19 cellular contexts compared by ENCODE assay signal in the genomic region with DNA sequence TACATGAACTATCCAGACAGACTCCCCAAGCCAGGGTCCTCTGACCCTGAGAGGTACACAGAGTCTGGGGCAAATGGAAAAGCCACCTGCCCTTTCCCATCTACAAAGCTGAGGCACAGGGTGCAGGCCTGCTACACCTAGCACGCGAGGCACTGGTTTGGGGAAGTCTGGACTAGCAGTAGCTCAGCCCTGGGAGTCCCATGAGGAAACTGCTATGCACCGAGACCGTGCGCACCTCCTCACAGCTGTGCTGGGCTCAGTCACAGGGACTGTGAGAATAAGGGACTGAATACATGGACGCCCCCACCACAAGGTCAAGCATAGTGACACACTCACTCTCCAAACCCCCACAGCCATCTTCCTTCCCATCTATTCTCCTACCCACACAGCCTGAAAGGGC. TPM values are rescaled to one million over a fixed set of nuclear protein-coding genes. Genes with fewer than 3 reads are reported as not detected.
DNase-seq lines count a peak whose midpoint lies in the region; ATAC-seq and TF ChIP-seq lines count a peak whose summit lies in the region.
"Had no signal": no experiment of that assay in that cellular context is flagged by ENCODE, and none has a peak within 500 bp of the region (broad histone marks: within the 10 kb centered on the region; RNA-seq: fewer than 3 reads in every experiment).

No MANE protein-coding gene starts in this region.

- no peak overlapping the region for H3K4me3 Mint-ChIP-seq in activated T-cell treated with anti-CD3 and anti-CD28 coated beads, Interleukin-2, amount 50 U/mL, for 4 hours

- TF ChIP-seq CTCF in omental fat pad (IDR thresholded peaks at IDR 0.05) (no peak), brain microvascular endothelial cell (IDR thresholded peaks at IDR 0.05; ENCODE audit: low read depth, low read length, missing control alignments) (no peak)

- no peaks in the 10 kb centered on the region for H3K36me3 ChIP-seq in brain microvascular endothelial cell (replicated peaks)

- H3K27me3 Mint-ChIP-seq in activated T-cell treated with anti-CD3 and anti-CD28 coated beads, Interleukin-2, amount 50 U/mL, for 4 hours (ENCODE audit: low read depth), result peaks cover 2% of the 10 kb centered on the region

- H3K4me1 Mint-ChIP-seq in activated T-cell treated with anti-CD3 and anti-CD28 coated beads, Interleukin-2, amount 50 U/mL, for 4 hours (ENCODE audit: low read depth), result no peaks in the 10 kb centered on the region

- H3K27me3 ChIP-seq in brain microvascular endothelial cell (replicated peaks), result no peaks in the 10 kb centered on the region

- no peaks in the 10 kb centered on the region for H3K36me3 Mint-ChIP-seq in activated T-cell treated with anti-CD3 and anti-CD28 coated beads, Interleukin-2, amount 50 U/mL, for 4 hours (ENCODE audit: insufficient read depth)

- ATAC-seq in GM19023 (IDR thresholded peaks at IDR 0.05; ENCODE audit: unreplicated experiment), result peak; percentile 64
- peak; percentile 75 for ATAC-seq in HG02642 (IDR thresholded peaks at IDR 0.05; ENCODE audit: poor library complexity, unreplicated experiment)
- ATAC-seq in omental fat pad (ENCODE audit: low FRiP score), result peak; percentile 9
- no peak for ATAC-seq in activated T-cell treated with anti-CD3 and anti-CD28 coated beads, Interleukin-2, amount 50 U/mL, for 4 hours

- no peaks in the 10 kb centered on the region for H3K9me3 Mint-ChIP-seq in activated T-cell treated with anti-CD3 and anti-CD28 coated beads, Interleukin-2, amount 50 U/mL, for 4 hours

- H3K4me3 ChIP-seq in brain microvascular endothelial cell (ENCODE audit: low read depth, low read length), result no peak overlapping the region

- H3K27ac ChIP-seq in brain microvascular endothelial cell, result no peak overlapping the region
- H3K27ac ChIP-seq: KMS-11, parathyroid adenoma, RWPE1 had no signal

- in situ Hi-C loops in brain microvascular endothelial cell (cut with HindIII; ENCODE audit: low pct_ligation_motif_present, low sequenced_read_pairs), result no loop called here

- DNase-seq in SKM-1 treated with dmso at 0.1 percent for 144 hours (lab: John Stamatoyannopoulos, UW; ENCODE audit: unreplicated experiment) (peak; percentile 31), omental fat pad (ENCODE audit: low spot score) (no peak), brain microvascular endothelial cell (no peak), NCI-H1105 treated with DMSO at 0.1 percent for 48 hours (lab: John Stamatoyannopoulos, UW) (no peak)
- DNase-seq in activated T-cell treated with anti-CD3 and anti-CD28 coated beads, Interleukin-2, amount 50 U/mL, for 4 hours, result no peak
- DNase-seq in activated naive CD4-positive, alpha-beta T cell treated with Interleukin-2 at 50 U/mL for 16 hours, result no peak
- DNase-seq: activated CD4-positive, alpha-beta T cell treated with anti-CD3 and anti-CD28 coated beads, Interleukin-2, amount 50 U/mL, for 1 hour; AML-193; anterior cingulate cortex; erythroblast; midbrain; NCI-H187 treated with DMSO at 0.1 percent for 48 hours; substantia nigra; T-helper 2 cell had no signal

RNA-seq across cellular contexts. Expression of gene MAT1A, which starts 8.2 kb away (rescaled TPM):
- total RNA-seq in omental fat pad, result not detected
- total RNA-seq in activated T-cell treated with anti-CD3 and anti-CD28 coated beads, Interleukin-2, amount 50 U/mL, for 4 hours, result under 1 TPM; 0.13 to 0.54 (median 0.16) TPM

Comparison
In these comparisons a context has a peak if more than half of its experiments do, and no peak if none do; other contexts are left out.
1. ATAC-seq: peak in GM19023 (single experiment), HG02642 (single experiment) and omental fat pad (single experiment); none in activated T-cell treated with anti-CD3 and anti-CD28 coated beads, Interleukin-2, amount 50 U/mL, for 4 hours (0 of 2).